Comparison of ENCODE assay signal across 8 cellular contexts in genomic region chr17:50681260-50682200, GRCh38. TPM values are rescaled to one million over a fixed set of nuclear protein-coding genes. Genes with fewer than 3 reads are reported as not detected.
DNase-seq lines count a peak whose midpoint lies in the region; ATAC-seq and TF ChIP-seq lines count a peak whose summit lies in the region.

No MANE protein-coding gene starts in this region.

- H3K4me3 ChIP-seq in choroid plexus epithelial cell (ENCODE audit: low read depth, low read length), result no peak overlapping the region

- DNase-seq in stimulated activated CD4-positive, alpha-beta T cell treated with anti-CD3 and anti-CD28 coated beads, Interleukin-15, amount 100 ng/mL, for 24 hours, result peak; percentile 25
- DNase-seq in stimulated activated CD4-positive, alpha-beta T cell treated with anti-CD3 and anti-CD28 coated beads, Interleukin-2, amount 100 ng/mL, for 24 hours, result no peak
- peak; percentile 34 for DNase-seq in NOMO-1 treated with DMSO at 0.1 percent for 48 hours (lab: John Stamatoyannopoulos, UW; ENCODE audit: unreplicated experiment)
- peak; percentile 89 for DNase-seq in choroid plexus epithelial cell (ENCODE audit: low read depth)
- peak; percentile 82 to 87 for DNase-seq in lung microvascular endothelial cell (ENCODE audit: low read depth in 2 of 2)

- TF ChIP-seq CTCF in choroid plexus epithelial cell (conservative IDR thresholded peaks at IDR 0.05; ENCODE audit: low read depth, low read length), result peak; percentile 83

- no peak for ATAC-seq in GM19467 (IDR thresholded peaks at IDR 0.05; ENCODE audit: unreplicated experiment)
- ATAC-seq in HG03097 (IDR thresholded peaks at IDR 0.05; ENCODE audit: low FRiP score, unreplicated experiment), result no peak
- ATAC-seq in GM21737 (IDR thresholded peaks at IDR 0.05; ENCODE audit: unreplicated experiment), result no peak

RNA-seq across cellular contexts. Expression of gene ANKRD40, which starts 26.2 kb away (rescaled TPM):
- total RNA-seq in lung microvascular endothelial cell, result 21.6 and 32.5 TPM in 2 replicates

RNA-seq across cellular contexts. Expression of gene LUC7L3, which starts 37.9 kb away (rescaled TPM):
- total RNA-seq in lung microvascular endothelial cell, result 11.3 and 17.1 TPM in 2 replicates

RNA-seq across cellular contexts. Expression of gene ABCC3, which starts 46.8 kb away (rescaled TPM):
- total RNA-seq in lung microvascular endothelial cell, result 0.40 and 1.7 TPM in 2 replicates

Comparison
In these comparisons a context has a peak if more than half of its experiments do, and no peak if none do; other contexts are left out.
1. DNase-seq: peak in stimulated activated CD4-positive, alpha-beta T cell treated with anti-CD3 and anti-CD28 coated beads, Interleukin-15, amount 100 ng/mL, for 24 hours (single experiment), NOMO-1 treated with DMSO at 0.1 percent for 48 hours (single experiment), choroid plexus epithelial cell (single experiment) and lung microvascular endothelial cell (2 of 2); none in stimulated activated CD4-positive, alpha-beta T cell treated with anti-CD3 and anti-CD28 coated beads, Interleukin-2, amount 100 ng/mL, for 24 hours (0 of 2).